In the genomic region with DNA sequence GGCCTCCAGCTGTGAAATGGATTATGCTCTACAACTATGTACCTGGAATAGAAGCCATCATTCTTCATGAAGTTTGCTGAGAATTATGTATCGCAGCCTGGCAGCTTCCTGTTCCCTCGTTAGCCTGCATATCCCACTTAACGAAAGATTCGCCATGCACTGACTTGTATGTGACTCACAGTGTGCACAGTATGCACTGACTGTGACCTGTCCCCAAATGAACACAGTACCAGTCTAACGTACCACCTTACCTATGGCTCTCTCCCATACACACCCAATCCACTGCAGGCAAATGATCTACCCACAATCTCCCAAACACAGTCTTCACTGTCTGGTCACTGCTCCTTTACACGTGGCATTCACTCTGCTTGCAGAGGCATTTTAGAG, we compare ENCODE assay signal across 22 cellular contexts.
"Had no signal": no experiment of that assay in that cellular context is flagged by ENCODE, and none has a peak within 500 bp of the region (broad histone marks: within the 10 kb centered on the region; RNA-seq: fewer than 3 reads in every experiment).

No MANE protein-coding gene starts in this region.

- H3K36me3 ChIP-seq: breast epithelium, WERI-Rb-1 had no signal

- H3K9ac ChIP-seq: KMS-11 had no signal

- ATAC-seq: activated CD4-positive, CD25-positive, alpha-beta regulatory T cell treated with anti-CD3 and anti-CD28 coated beads, Interleukin-2, amount 50 U/mL, for 24 hours; activated CD8-positive, alpha-beta T cell treated with anti-CD3 and anti-CD28 coated beads for 36 hours; activated T-cell treated with anti-CD3 and anti-CD28 coated beads, Interleukin-2, amount 50 U/mL, for 72 hours had no signal

- DNase-seq: activated CD4-positive, alpha-beta T cell treated with anti-CD3 and anti-CD28 coated beads for 4 hours; activated CD8-positive, alpha-beta memory T cell treated with anti-CD3 and anti-CD28 coated beads, Interleukin-2, amount 50 U/mL, for 4 hours; activated CD8-positive, alpha-beta T cell treated with anti-CD3 and anti-CD28 coated beads for 36 hours; activated gamma-delta T cell treated with Interleukin-2 at 50 U/mL for 16 hours; activated naive CD4-positive, alpha-beta T cell treated with anti-CD3 and anti-CD28 coated beads, Interleukin-2, amount 10 ng/mL, durations not matched to agents 7 days and 5 days; activated naive CD8-positive, alpha-beta T cell treated with anti-CD3 and anti-CD28 coated beads, Interleukin-2, amount 10 ng/mL, durations not matched to agents 7 days and 5 days; activated T-cell treated with anti-CD3 and anti-CD28 coated beads, Interleukin-2, amount 50 U/mL, for 72 hours; aorta; central memory CD4-positive, alpha-beta T cell; NCI-H1092; NCI-H1694; NCI-H2029; NCI-H2171 treated with DMSO at 0.1 percent for 48 hours; NCI-H510A treated with DMSO at 0.1 percent for 48 hours; NK-92 treated with Interleukin-12 subunit alpha and Interleukin-12 subunit beta, amount 100 ng/mL, for 24 hours; SIG-M5; T-helper 2 cell had no signal

- H3K4me1 ChIP-seq: breast epithelium had no signal

- H3K9me3 ChIP-seq: breast epithelium had no signal

- H3K27ac ChIP-seq: breast epithelium, KMS-11, WERI-Rb-1 had no signal

- H3K27me3 ChIP-seq: breast epithelium had no signal

- H3K4me2 ChIP-seq: KMS-11 had no signal

- H3K9me3 Mint-ChIP-seq: activated CD8-positive, alpha-beta T cell treated with anti-CD3 and anti-CD28 coated beads for 36 hours; activated naive CD4-positive, alpha-beta T cell treated with anti-CD3 and anti-CD28 coated beads, Interleukin-2, amount 10 ng/mL, durations not matched to agents 7 days and 5 days; activated naive CD8-positive, alpha-beta T cell treated with anti-CD3 and anti-CD28 coated beads, Interleukin-2, amount 10 ng/mL, durations not matched to agents 7 days and 5 days had no signal

- H3K36me3 Mint-ChIP-seq: activated naive CD4-positive, alpha-beta T cell treated with anti-CD3 and anti-CD28 coated beads, Interleukin-2, amount 10 ng/mL, durations not matched to agents 7 days and 5 days had no signal

- H3K4me3 Mint-ChIP-seq: activated CD8-positive, alpha-beta T cell treated with anti-CD3 and anti-CD28 coated beads for 36 hours; activated naive CD4-positive, alpha-beta T cell treated with anti-CD3 and anti-CD28 coated beads, Interleukin-2, amount 10 ng/mL, durations not matched to agents 7 days and 5 days; activated naive CD8-positive, alpha-beta T cell treated with anti-CD3 and anti-CD28 coated beads, Interleukin-2, amount 10 ng/mL, durations not matched to agents 7 days and 5 days; activated T-cell treated with anti-CD3 and anti-CD28 coated beads, Interleukin-2, amount 50 U/mL, for 72 hours had no signal

- H3K27ac Mint-ChIP-seq: activated CD8-positive, alpha-beta T cell treated with anti-CD3 and anti-CD28 coated beads for 36 hours; activated naive CD4-positive, alpha-beta T cell treated with anti-CD3 and anti-CD28 coated beads, Interleukin-2, amount 10 ng/mL, durations not matched to agents 7 days and 5 days; activated naive CD8-positive, alpha-beta T cell treated with anti-CD3 and anti-CD28 coated beads, Interleukin-2, amount 10 ng/mL, durations not matched to agents 7 days and 5 days; activated T-cell treated with anti-CD3 and anti-CD28 coated beads, Interleukin-2, amount 50 U/mL, for 72 hours; activated T-helper 2 cell treated with anti-CD3 and anti-CD28 coated beads, Interferon-gamma antibody, Interleukin-2, Interleukin-4, amounts not matched to agents 10 μg/mL and 5 μg/mL and 100 μg/mL, durations not matched to agents 14 hours and 24 hours and 36 hours had no signal

- H3K4me3 ChIP-seq: breast epithelium had no signal

- H3K27me3 Mint-ChIP-seq: activated CD8-positive, alpha-beta T cell treated with anti-CD3 and anti-CD28 coated beads for 36 hours; activated naive CD4-positive, alpha-beta T cell treated with anti-CD3 and anti-CD28 coated beads, Interleukin-2, amount 10 ng/mL, durations not matched to agents 7 days and 5 days had no signal
